1 cellular context compared by ENCODE assay signal in genomic region chr12:30752255-30752654, GRCh38.
TF ChIP-seq lines count a peak whose summit lies in the region.

No MANE protein-coding gene starts in this region.

TF ChIP-seq in WTC11, 78 proteins besides CTCF, POLR2A, EP300 and RAD21 (continued from another document):
- TF ChIP-seq, protein P1, sequence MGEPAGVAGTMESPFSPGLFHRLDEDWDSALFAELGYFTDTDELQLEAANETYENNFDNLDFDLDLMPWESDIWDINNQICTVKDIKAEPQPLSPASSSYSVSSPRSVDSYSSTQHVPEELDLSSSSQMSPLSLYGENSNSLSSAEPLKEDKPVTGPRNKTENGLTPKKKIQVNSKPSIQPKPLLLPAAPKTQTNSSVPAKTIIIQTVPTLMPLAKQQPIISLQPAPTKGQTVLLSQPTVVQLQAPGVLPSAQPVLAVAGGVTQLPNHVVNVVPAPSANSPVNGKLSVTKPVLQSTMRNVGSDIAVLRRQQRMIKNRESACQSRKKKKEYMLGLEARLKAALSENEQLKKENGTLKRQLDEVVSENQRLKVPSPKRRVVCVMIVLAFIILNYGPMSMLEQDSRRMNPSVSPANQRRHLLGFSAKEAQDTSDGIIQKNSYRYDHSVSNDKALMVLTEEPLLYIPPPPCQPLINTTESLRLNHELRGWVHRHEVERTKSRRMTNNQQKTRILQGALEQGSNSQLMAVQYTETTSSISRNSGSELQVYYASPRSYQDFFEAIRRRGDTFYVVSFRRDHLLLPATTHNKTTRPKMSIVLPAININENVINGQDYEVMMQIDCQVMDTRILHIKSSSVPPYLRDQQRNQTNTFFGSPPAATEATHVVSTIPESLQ (CRISPR knock-in tag; IDR thresholded peaks at IDR 0.05), result no peak
- TF ChIP-seq, protein P2, sequence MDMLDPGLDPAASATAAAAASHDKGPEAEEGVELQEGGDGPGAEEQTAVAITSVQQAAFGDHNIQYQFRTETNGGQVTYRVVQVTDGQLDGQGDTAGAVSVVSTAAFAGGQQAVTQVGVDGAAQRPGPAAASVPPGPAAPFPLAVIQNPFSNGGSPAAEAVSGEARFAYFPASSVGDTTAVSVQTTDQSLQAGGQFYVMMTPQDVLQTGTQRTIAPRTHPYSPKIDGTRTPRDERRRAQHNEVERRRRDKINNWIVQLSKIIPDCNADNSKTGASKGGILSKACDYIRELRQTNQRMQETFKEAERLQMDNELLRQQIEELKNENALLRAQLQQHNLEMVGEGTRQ (CRISPR knock-in tag; IDR thresholded peaks at IDR 0.05), result no peak
- TF ChIP-seq ZNF121 (CRISPR knock-in tag; IDR thresholded peaks at IDR 0.05) (no peak), ZNF219 (CRISPR knock-in tag; IDR thresholded peaks at IDR 0.05; ENCODE audit: borderline replicate concordance) (no peak), NR3C1 (CRISPR knock-in tag; conservative IDR thresholded peaks at IDR 0.05; ENCODE audit: low read depth) (no peak), ZNF671 (CRISPR knock-in tag; IDR thresholded peaks at IDR 0.05) (no peak), TEAD1 (CRISPR knock-in tag; IDR thresholded peaks at IDR 0.05) (no peak), ZNF425 (CRISPR knock-in tag; conservative IDR thresholded peaks at IDR 0.05) (no peak), NR1H2 (CRISPR knock-in tag; IDR thresholded peaks at IDR 0.05) (no peak)
- TF ChIP-seq, protein P3, sequence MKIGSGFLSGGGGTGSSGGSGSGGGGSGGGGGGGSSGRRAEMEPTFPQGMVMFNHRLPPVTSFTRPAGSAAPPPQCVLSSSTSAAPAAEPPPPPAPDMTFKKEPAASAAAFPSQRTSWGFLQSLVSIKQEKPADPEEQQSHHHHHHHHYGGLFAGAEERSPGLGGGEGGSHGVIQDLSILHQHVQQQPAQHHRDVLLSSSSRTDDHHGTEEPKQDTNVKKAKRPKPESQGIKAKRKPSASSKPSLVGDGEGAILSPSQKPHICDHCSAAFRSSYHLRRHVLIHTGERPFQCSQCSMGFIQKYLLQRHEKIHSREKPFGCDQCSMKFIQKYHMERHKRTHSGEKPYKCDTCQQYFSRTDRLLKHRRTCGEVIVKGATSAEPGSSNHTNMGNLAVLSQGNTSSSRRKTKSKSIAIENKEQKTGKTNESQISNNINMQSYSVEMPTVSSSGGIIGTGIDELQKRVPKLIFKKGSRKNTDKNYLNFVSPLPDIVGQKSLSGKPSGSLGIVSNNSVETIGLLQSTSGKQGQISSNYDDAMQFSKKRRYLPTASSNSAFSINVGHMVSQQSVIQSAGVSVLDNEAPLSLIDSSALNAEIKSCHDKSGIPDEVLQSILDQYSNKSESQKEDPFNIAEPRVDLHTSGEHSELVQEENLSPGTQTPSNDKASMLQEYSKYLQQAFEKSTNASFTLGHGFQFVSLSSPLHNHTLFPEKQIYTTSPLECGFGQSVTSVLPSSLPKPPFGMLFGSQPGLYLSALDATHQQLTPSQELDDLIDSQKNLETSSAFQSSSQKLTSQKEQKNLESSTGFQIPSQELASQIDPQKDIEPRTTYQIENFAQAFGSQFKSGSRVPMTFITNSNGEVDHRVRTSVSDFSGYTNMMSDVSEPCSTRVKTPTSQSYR (CRISPR knock-in tag; IDR thresholded peaks at IDR 0.05), result no peak
- TF ChIP-seq, protein P4, sequence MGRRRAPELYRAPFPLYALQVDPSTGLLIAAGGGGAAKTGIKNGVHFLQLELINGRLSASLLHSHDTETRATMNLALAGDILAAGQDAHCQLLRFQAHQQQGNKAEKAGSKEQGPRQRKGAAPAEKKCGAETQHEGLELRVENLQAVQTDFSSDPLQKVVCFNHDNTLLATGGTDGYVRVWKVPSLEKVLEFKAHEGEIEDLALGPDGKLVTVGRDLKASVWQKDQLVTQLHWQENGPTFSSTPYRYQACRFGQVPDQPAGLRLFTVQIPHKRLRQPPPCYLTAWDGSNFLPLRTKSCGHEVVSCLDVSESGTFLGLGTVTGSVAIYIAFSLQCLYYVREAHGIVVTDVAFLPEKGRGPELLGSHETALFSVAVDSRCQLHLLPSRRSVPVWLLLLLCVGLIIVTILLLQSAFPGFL (CRISPR knock-in tag; IDR thresholded peaks at IDR 0.05; ENCODE audit: borderline replicate concordance), result no peak
